Comparison of ENCODE assay signal across 23 cellular contexts in genomic region chr4:103918214-103918613, GRCh38.
"Had no signal": no experiment of that assay in that cellular context is flagged by ENCODE, and none has a peak within 500 bp of the region (broad histone marks: within the 10 kb centered on the region; RNA-seq: fewer than 3 reads in every experiment).

No MANE protein-coding gene starts in this region.

- H3K9me3 ChIP-seq: colonic mucosa, esophagus muscularis mucosa, esophagus squamous epithelium, gastrocnemius medialis, gastroesophageal sphincter, heart left ventricle, heart right ventricle had no signal

- H3K4me3 ChIP-seq: colonic mucosa, coronary artery, dorsolateral prefrontal cortex, esophagus muscularis mucosa, esophagus squamous epithelium, gastrocnemius medialis, gastroesophageal sphincter, heart left ventricle, heart right ventricle had no signal

- H3K27me3 ChIP-seq: colonic mucosa, esophagus muscularis mucosa, esophagus squamous epithelium, foreskin keratinocyte, gastrocnemius medialis, gastroesophageal sphincter, heart left ventricle had no signal

- H3K36me3 ChIP-seq: colonic mucosa, esophagus muscularis mucosa, esophagus squamous epithelium, gastrocnemius medialis, gastroesophageal sphincter, heart left ventricle, heart right ventricle had no signal

- H3K27ac ChIP-seq: colonic mucosa, coronary artery, dorsolateral prefrontal cortex, epithelial cell of prostate, esophagus muscularis mucosa, esophagus squamous epithelium, foreskin keratinocyte, gastrocnemius medialis, gastroesophageal sphincter, heart left ventricle, heart right ventricle had no signal

- DNase-seq: colonic mucosa; cortex of kidney; dermis blood vessel endothelial cell; dorsolateral prefrontal cortex; effector CD4-positive, alpha-beta T cell; effector CD8-positive, alpha-beta T cell; effector memory CD4-positive, alpha-beta T cell; effector memory CD8-positive, alpha-beta T cell; endodermal cell; erythroblast; esophagus squamous epithelium; foreskin fibroblast; foreskin keratinocyte; foreskin melanocyte; gastrocnemius medialis; glutamatergic neuron; head of caudate nucleus; heart left ventricle; heart right ventricle had no signal
